In genomic region chr10:76962851-76963250, GRCh38 we compare ENCODE assay signal across 34 cellular contexts.
DNase-seq lines count a peak whose midpoint lies in the region; ATAC-seq, FAIRE-seq and TF ChIP-seq lines count a peak whose summit lies in the region.
"Had no signal": no experiment of that assay in that cellular context is flagged by ENCODE, and none has a peak within 500 bp of the region (broad histone marks: within the 10 kb centered on the region; RNA-seq: fewer than 3 reads in every experiment).

No MANE protein-coding gene starts in this region.

- no peak for TF ChIP-seq CTCF in fibroblast of villous mesenchyme (IDR thresholded peaks at IDR 0.05; ENCODE audit: insufficient read depth, low read depth, low read length)
- TF ChIP-seq CTCF in pancreas (IDR thresholded peaks at IDR 0.05), result no peak
- no peak for TF ChIP-seq CTCF in esophagus squamous epithelium (IDR thresholded peaks at IDR 0.05)

- H3K4me3 ChIP-seq in fibroblast of villous mesenchyme (ENCODE audit: low read depth, low read length) (no peak overlapping the region), pancreas (no peak overlapping the region), esophagus squamous epithelium (no peak overlapping the region)
- H3K4me3 ChIP-seq: BLaER1, breast epithelium, Peyer's patch, psoas muscle, thoracic aorta, uterus had no signal

- H3K4me1 ChIP-seq in pancreas (no peaks in the 10 kb centered on the region), esophagus squamous epithelium (no peaks in the 10 kb centered on the region)
- H3K4me1 ChIP-seq: breast epithelium, Peyer's patch, psoas muscle, uterus had no signal

- FAIRE-seq in pancreas (lab: Jason Lieb, UNC), result no peak
- FAIRE-seq: GM18507, TTC549 had no signal

- H3K36me3 ChIP-seq in pancreas, result no peaks in the 10 kb centered on the region
- H3K36me3 ChIP-seq in esophagus squamous epithelium, result no peaks in the 10 kb centered on the region
- H3K36me3 ChIP-seq: BLaER1, breast epithelium, neutrophil, Peyer's patch, uterus had no signal

- no peaks in the 10 kb centered on the region for H3K27me3 ChIP-seq in pancreas
- H3K27me3 ChIP-seq in esophagus squamous epithelium, result no peaks in the 10 kb centered on the region
- H3K27me3 ChIP-seq: BLaER1, breast epithelium, Peyer's patch, uterus had no signal

- WGBS in pancreas, 2 donors, result 83 to 88% methylated on average over 4 of the region's 4 CpGs
- WGBS in esophagus squamous epithelium, 2 donors, result 75% methylated on average over 4 of the region's 4 CpGs

- no peaks in the 10 kb centered on the region for H3K9me3 ChIP-seq in pancreas
- H3K9me3 ChIP-seq in esophagus squamous epithelium, result no peaks in the 10 kb centered on the region
- H3K9me3 ChIP-seq: neutrophil, Peyer's patch, psoas muscle, thoracic aorta, uterus had no signal

- TF ChIP-seq POLR2A in esophagus squamous epithelium (IDR thresholded peaks at IDR 0.05), result no peak

- DNase-seq in NOMO-1 treated with DMSO at 0.1 percent for 48 hours (lab: John Stamatoyannopoulos, UW; ENCODE audit: unreplicated experiment) (peak; percentile 1), NOMO-1 treated with dmso at 0.1 percent for 144 hours (lab: John Stamatoyannopoulos, UW; ENCODE audit: unreplicated experiment) (no peak), fibroblast of villous mesenchyme (ENCODE audit: low read depth) (peak; percentile 54), globus pallidus (ENCODE audit: low spot score) (no peak), pancreas (no peak), esophagus squamous epithelium (lab: John Stamatoyannopoulos, UW) (no peak)
- DNase-seq: activated CD4-positive, alpha-beta memory T cell treated with anti-CD3 and anti-CD28 coated beads, Interleukin-2, amount 10 ng/mL, durations not matched to agents 7 days and 5 days; activated CD4-positive, CD25-positive, alpha-beta regulatory T cell treated with anti-CD3 and anti-CD28 coated beads, Interleukin-2, amount 50 U/mL, for 72 hours; activated CD8-positive, alpha-beta memory T cell treated with anti-CD3 and anti-CD28 coated beads, Interleukin-2, amount 50 U/mL, for 48 hours; activated naive CD4-positive, alpha-beta T cell treated with anti-CD3 and anti-CD28 coated beads, Interleukin-2, amount 50 U/mL, for 16 hours; amygdala; GF-D8; hypothalamus; immature natural killer cell; Karpas-422; left colon; NCI-H510A treated with DMSO at 0.1 percent for 48 hours; NK-92 treated with Interleukin-12 subunit alpha and Interleukin-12 subunit beta, amount 100 ng/mL, for 24 hours; Peyer's patch; psoas muscle; SIG-M5; T-helper 1 cell had no signal

- intact Hi-C loops in pancreas (cut with DNase I), result no loop called here
- intact Hi-C loops in esophagus squamous epithelium (cut with DNase I), result no loop called here

- H3K27ac ChIP-seq in pancreas, result no peak overlapping the region
- H3K27ac ChIP-seq in esophagus squamous epithelium, result no peak overlapping the region
- H3K27ac ChIP-seq: 22Rv1, BLaER1, breast epithelium, epithelial cell of prostate, neutrophil, Peyer's patch, psoas muscle, thoracic aorta had no signal

- ATAC-seq in SK-N-SH treated with all-trans-retinoic acid at 6 μM for 48 hours, result peak; percentile 33
- ATAC-seq in pancreas, result no peak
- no peak for ATAC-seq in HG03378 (IDR thresholded peaks at IDR 0.05; ENCODE audit: unreplicated experiment)
- ATAC-seq: activated T-helper 17 cell treated with anti-CD3 and anti-CD28 coated beads, Interleukin-2, amount 50 U/mL, for 72 hours; left colon; psoas muscle had no signal

TF ChIP-seq in SK-N-SH treated with all-trans-retinoic acid at 6 μM for 48 hours, 23 proteins besides CTCF, POLR2A, EP300 and RAD21:
- TF ChIP-seq POU6F1 (CRISPR knock-in tag; IDR thresholded peaks at IDR 0.05; ENCODE audit: borderline replicate concordance, low read depth), result no peak
- TF ChIP-seq ISL1 (CRISPR knock-in tag; IDR thresholded peaks at IDR 0.05), result no peak
- no peak for TF ChIP-seq ZC3H10 (CRISPR knock-in tag; IDR thresholded peaks at IDR 0.05)
- TF ChIP-seq RARB (CRISPR knock-in tag; IDR thresholded peaks at IDR 0.05), result no peak
- no peak for TF ChIP-seq OSR1 (CRISPR knock-in tag; IDR thresholded peaks at IDR 0.05)
- no peak for TF ChIP-seq TOX (CRISPR knock-in tag; IDR thresholded peaks at IDR 0.05; ENCODE audit: borderline replicate concordance)
- TF ChIP-seq PPARA (CRISPR knock-in tag; IDR thresholded peaks at IDR 0.05; ENCODE audit: borderline replicate concordance), result no peak
- no peak for TF ChIP-seq BACH2 (CRISPR knock-in tag; IDR thresholded peaks at IDR 0.05; ENCODE audit: borderline replicate concordance)
- TF ChIP-seq ZNF565 (CRISPR knock-in tag; conservative IDR thresholded peaks at IDR 0.05; ENCODE audit: low read depth), result no peak
- no peak for TF ChIP-seq CREB5 (CRISPR knock-in tag; IDR thresholded peaks at IDR 0.05; ENCODE audit: low read depth)
- no peak for TF ChIP-seq CSRNP3 (CRISPR knock-in tag; IDR thresholded peaks at IDR 0.05)

Comparison
In these comparisons a context has a peak if more than half of its experiments do, and no peak if none do; other contexts are left out.
1. DNase-seq: peak in NOMO-1 treated with DMSO at 0.1 percent for 48 hours (single experiment) and fibroblast of villous mesenchyme (single experiment); none in NOMO-1 treated with dmso at 0.1 percent for 144 hours (single experiment), globus pallidus (single experiment), pancreas (0 of 6) and esophagus squamous epithelium (single experiment).